ENCODE assay signal across 10 cellular contexts in genomic region chr10:510415-510881, GRCh38.
DNase-seq lines count a peak whose midpoint lies in the region; ATAC-seq, FAIRE-seq and TF ChIP-seq lines count a peak whose summit lies in the region.
"Had no signal": no experiment of that assay in that cellular context is flagged by ENCODE, and none has a peak within 500 bp of the region (broad histone marks: within the 10 kb centered on the region; RNA-seq: fewer than 3 reads in every experiment).

No MANE protein-coding gene starts in this region.

- 40 to 50% methylated on average over 8 to 10 of the region's 17 CpGs for WGBS in esophagus squamous epithelium, 2 donors
- WGBS in transverse colon (ENCODE audit: low coverage in 1 of 2), 2 donors = 77 to 92% methylated on average over 4 to 17 of the region's 17 CpGs
- 81 to 87% (median 85%) methylated on average over 17 of the region's 17 CpGs for WGBS in small intestine, 3 donors

- intact Hi-C loops in esophagus squamous epithelium (cut with DNase I) = loop anchor here (10.0 kb wide), 2 partner anchors 174 to 274 kb away; partner anchors contain the start of gene DIP2C
- intact Hi-C loops in transverse colon (cut with DNase I; ENCODE audit: low total_unique reads) = loop anchor here (5.0 kb wide), 1 partner anchor 177 kb away; the partner anchor contains the start of gene DIP2C

- no peaks in the 10 kb centered on the region for H3K27me3 ChIP-seq in esophagus squamous epithelium
- H3K27me3 ChIP-seq in muscle layer of duodenum (ENCODE audit: low read depth, low read length) = no peaks in the 10 kb centered on the region
- H3K27me3 ChIP-seq in transverse colon = no peaks in the 10 kb centered on the region
- H3K27me3 ChIP-seq in small intestine (ENCODE audit: control insufficient read depth in 2 of 2, insufficient read depth in 2 of 2, low read length in 2 of 2) = no peaks in the 10 kb centered on the region
- H3K27me3 ChIP-seq: thyroid gland had no signal

- TF ChIP-seq POLR2A in esophagus squamous epithelium (IDR thresholded peaks at IDR 0.05) (no peak), transverse colon (IDR thresholded peaks at IDR 0.05) (no peak)

- in situ Hi-C loops in transverse colon (cut with MboI; ENCODE audit: low pct_ligation_motif_present in 1 of 4, low pct_unique_long_range_greater_than_20kb in 1 of 4, low sequenced_read_pairs in 3 of 4) = loop anchor here in 2 of 4 donors (25.0 kb wide), 2 partner anchors 177 to 277 kb away; partner anchors contain the start of gene DIP2C (in 1 of the 2)

- H3K4me1 Mint-ChIP-seq in activated T-cell treated with anti-CD3 and anti-CD28 coated beads, Interleukin-2, amount 50 U/mL, for 4 hours (ENCODE audit: low read depth) = peaks cover 10% of the 10 kb centered on the region

- H3K9me3 Mint-ChIP-seq in activated T-cell treated with anti-CD3 and anti-CD28 coated beads, Interleukin-2, amount 50 U/mL, for 4 hours = no peaks in the 10 kb centered on the region
- H3K9me3 Mint-ChIP-seq: activated T-helper 1 cell treated with anti-CD3 and anti-CD28 coated beads, Interleukin-12 subunit alpha, Interleukin-12 subunit beta, Interleukin-2, Interleukin-4 antibody, amounts not matched to agents 30 ng/mL and 10 ng/mL and 1 ng/mL, durations not matched to agents 14 hours and 24 hours and 36 hours had no signal

- H3K27me3 Mint-ChIP-seq in activated T-cell treated with anti-CD3 and anti-CD28 coated beads, Interleukin-2, amount 50 U/mL, for 4 hours (ENCODE audit: low read depth) = peaks cover 9% of the 10 kb centered on the region

- H3K36me3 ChIP-seq in esophagus squamous epithelium = peaks cover 0 to 7% (median 0%) of the 10 kb centered on the region in 3 donors
- H3K36me3 ChIP-seq in muscle layer of duodenum (ENCODE audit: control insufficient read depth in 1 of 2, insufficient read depth in 2 of 2, low read length in 2 of 2) = peaks cover 0 to 7% of the 10 kb centered on the region in 2 donors
- no peaks in the 10 kb centered on the region for H3K36me3 ChIP-seq in transverse colon
- no peaks in the 10 kb centered on the region for H3K36me3 ChIP-seq in small intestine (ENCODE audit: control insufficient read depth in 2 of 2, insufficient read depth in 2 of 2, low read length in 2 of 2)
- H3K36me3 ChIP-seq: thyroid gland had no signal

- FAIRE-seq in small intestine (lab: Jason Lieb, UNC) = no peak

- peaks cover 4 to 48% (median 20%) of the 10 kb centered on the region in 3 donors for H3K4me1 ChIP-seq in esophagus squamous epithelium
- H3K4me1 ChIP-seq in muscle layer of duodenum (ENCODE audit: control insufficient read depth in 1 of 2, insufficient read depth in 2 of 2, low read length in 2 of 2) = peaks cover 20 to 52% of the 10 kb centered on the region in 2 donors
- peaks cover 4 to 28% (median 17%) of the 10 kb centered on the region in 4 donors for H3K4me1 ChIP-seq in transverse colon
- no peaks in the 10 kb centered on the region for H3K4me1 ChIP-seq in small intestine (ENCODE audit: control insufficient read depth in 2 of 2, insufficient read depth in 1 of 2, low read depth in 1 of 2, low read length in 1 of 2)

- H3K27ac ChIP-seq in esophagus squamous epithelium = peak overlapping the region; percentile 36 to 73 (median 67)
- peak overlapping the region; percentile 50 for H3K27ac ChIP-seq in muscle layer of duodenum (ENCODE audit: low read length)
- H3K27ac ChIP-seq in transverse colon = peak overlapping the region; percentile 38 to 74 (median 58)
- no peak overlapping the region for H3K27ac ChIP-seq in small intestine (ENCODE audit: low read depth in 1 of 2, low read length in 1 of 2)

- no peak overlapping the region for H3K4me3 Mint-ChIP-seq in activated T-cell treated with anti-CD3 and anti-CD28 coated beads, Interleukin-2, amount 50 U/mL, for 4 hours
- H3K4me3 Mint-ChIP-seq: activated T-helper 1 cell treated with anti-CD3 and anti-CD28 coated beads, Interleukin-12 subunit alpha, Interleukin-12 subunit beta, Interleukin-2, Interleukin-4 antibody, amounts not matched to agents 30 ng/mL and 10 ng/mL and 1 ng/mL, durations not matched to agents 14 hours and 24 hours and 36 hours had no signal

- ATAC-seq in activated T-cell treated with anti-CD3 and anti-CD28 coated beads, Interleukin-2, amount 50 U/mL, for 4 hours = no peak

- peak; percentile 51 for DNase-seq in NCI-H1694 treated with DMSO at 0.1 percent for 48 hours (lab: John Stamatoyannopoulos, UW)
- no peak for DNase-seq in NCI-H1694 (lab: John Stamatoyannopoulos, UW)
- no peak for DNase-seq in esophagus squamous epithelium (lab: John Stamatoyannopoulos, UW)
- no peak for DNase-seq in transverse colon
- no peak for DNase-seq in activated T-cell treated with anti-CD3 and anti-CD28 coated beads, Interleukin-2, amount 50 U/mL, for 4 hours
- DNase-seq in HT-29 (ENCODE audit: low spot score) = no peak
- no peak for DNase-seq in small intestine

- TF ChIP-seq CTCF in esophagus squamous epithelium (IDR thresholded peaks at IDR 0.05) (no peak), transverse colon (IDR thresholded peaks at IDR 0.05) (no peak)

- no peaks in the 10 kb centered on the region for H3K9me3 ChIP-seq in esophagus squamous epithelium
- H3K9me3 ChIP-seq in muscle layer of duodenum (ENCODE audit: control insufficient read depth in 1 of 2, low read length in 2 of 2) = no peaks in the 10 kb centered on the region
- H3K9me3 ChIP-seq in transverse colon = no peaks in the 10 kb centered on the region
- no peaks in the 10 kb centered on the region for H3K9me3 ChIP-seq in small intestine (ENCODE audit: control insufficient read depth, low read depth)
- H3K9me3 ChIP-seq: thyroid gland had no signal

- H3K36me3 Mint-ChIP-seq in activated T-cell treated with anti-CD3 and anti-CD28 coated beads, Interleukin-2, amount 50 U/mL, for 4 hours (ENCODE audit: insufficient read depth) = no peaks in the 10 kb centered on the region

- H3K4me3 ChIP-seq in esophagus squamous epithelium (no peak overlapping the region), muscle layer of duodenum (ENCODE audit: low read depth in 1 of 2, low read length in 2 of 2) (peak overlapping the region in 1 of 2 donors; percentile 9), transverse colon (no peak overlapping the region), small intestine (ENCODE audit: low read depth in 1 of 2, low read length in 2 of 2) (no peak overlapping the region)
- H3K4me3 ChIP-seq: thyroid gland had no signal

- peak; percentile 91 for TF ChIP-seq EP300 in transverse colon (IDR thresholded peaks at IDR 0.05; ENCODE audit: low read depth)

Comparison
In these comparisons a context has a peak if more than half of its experiments do, and no peak if none do; other contexts are left out.
1. H3K27ac ChIP-seq: peak in esophagus squamous epithelium (4 of 4), muscle layer of duodenum (single experiment) and transverse colon (4 of 4); none in small intestine (0 of 2).